ENCODE assay signal across 10 cellular contexts in genomic region chr21:38171723-38172344, GRCh38.
DNase-seq lines count a peak whose midpoint lies in the region; ATAC-seq and TF ChIP-seq lines count a peak whose summit lies in the region.
"Had no signal": no experiment of that assay in that cellular context is flagged by ENCODE, and none has a peak within 500 bp of the region (broad histone marks: within the 10 kb centered on the region; RNA-seq: fewer than 3 reads in every experiment).

No MANE protein-coding gene starts in this region.

- no peak overlapping the region for H3K4me3 ChIP-seq in body of pancreas
- no peak overlapping the region for H3K4me3 ChIP-seq in coronary artery
- H3K4me3 ChIP-seq in thyroid gland (replicated peaks in 1 of 3): no peak overlapping the region
- H3K4me3 ChIP-seq: psoas muscle, tibial artery had no signal

- intact Hi-C loops in Right ventricle myocardium inferior (cut with DNase I) (loop anchor here (2.0 to 5.0 kb wide), 3 partner anchors 45 to 330 kb away; no protein-coding TSS in a partner anchor), cardiac septum (cut with DNase I) (loop anchor here (5.0 kb wide), 1 partner anchor 180 kb away; no protein-coding TSS in a partner anchor), body of pancreas (cut with DNase I) (no loop called here), thyroid gland (cut with DNase I) (no loop called here)

- H3K9me3 ChIP-seq in body of pancreas: no peaks in the 10 kb centered on the region
- H3K9me3 ChIP-seq in thyroid gland: no peaks in the 10 kb centered on the region
- H3K9me3 ChIP-seq: psoas muscle, tibial artery had no signal

- peak; percentile 16 for ATAC-seq in Right ventricle myocardium inferior
- peak; percentile 86 for ATAC-seq in body of pancreas
- no peak for ATAC-seq in GM19023 (IDR thresholded peaks at IDR 0.05; ENCODE audit: unreplicated experiment)
- ATAC-seq: psoas muscle had no signal

- TF ChIP-seq CTCF in body of pancreas (IDR thresholded peaks at IDR 0.05) (no peak), coronary artery (IDR thresholded peaks at IDR 0.05) (no peak), thyroid gland (IDR thresholded peaks at IDR 0.05) (no peak)

- TF ChIP-seq POLR2A in body of pancreas (IDR thresholded peaks at IDR 0.05) (no peak), thyroid gland (IDR thresholded peaks at IDR 0.05) (no peak)

- 52 to 60% methylated on average over 10 to 12 of the region's 12 CpGs for WGBS in body of pancreas, 2 donors
- 74 to 75% methylated on average over 11 to 12 of the region's 12 CpGs for WGBS in thyroid gland, 2 donors

- H3K36me3 ChIP-seq in body of pancreas (replicated peaks in 1 of 2; ENCODE audit: insufficient read depth in 1 of 2, low read depth in 2 of 2) (no peaks in the 10 kb centered on the region), thyroid gland (no peaks in the 10 kb centered on the region)
- H3K36me3 ChIP-seq: tibial artery had no signal

- H3K27me3 ChIP-seq in body of pancreas: no peaks in the 10 kb centered on the region
- no peaks in the 10 kb centered on the region for H3K27me3 ChIP-seq in thyroid gland
- H3K27me3 ChIP-seq: tibial artery had no signal

- no peak for DNase-seq in Right ventricle myocardium inferior (ENCODE audit: missing footprints)
- DNase-seq in cardiac septum (ENCODE audit: low spot score): no peak
- DNase-seq in body of pancreas: peak in 2 of 4 donors; percentile 22 to 45
- peak; percentile 98 for DNase-seq in islet precursor cell
- no peak for DNase-seq in coronary artery (ENCODE audit: low spot score)
- DNase-seq in thyroid gland: no peak
- DNase-seq in NCI-H524 treated with DMSO at 0.1 percent for 48 hours (lab: John Stamatoyannopoulos, UW): no peak
- DNase-seq: psoas muscle, tibial artery had no signal

- H3K27ac ChIP-seq in body of pancreas: peak overlapping the region; percentile 21 to 71 (median 54)
- no peak overlapping the region for H3K27ac ChIP-seq in coronary artery
- H3K27ac ChIP-seq in thyroid gland: no peak overlapping the region
- H3K27ac ChIP-seq: psoas muscle, tibial artery had no signal

- H3K4me1 ChIP-seq in body of pancreas: peaks cover 22% of the 10 kb centered on the region
- peaks cover 0 to 11% of the 10 kb centered on the region in 2 donors for H3K4me1 ChIP-seq in thyroid gland
- H3K4me1 ChIP-seq: psoas muscle had no signal

Comparison
In these comparisons a context has a peak if more than half of its experiments do, and no peak if none do; other contexts are left out.
1. H3K27ac ChIP-seq: peak in body of pancreas (4 of 4); none in coronary artery (0 of 2) and thyroid gland (0 of 3).
2. intact Hi-C loops: an anchor here in Right ventricle myocardium inferior (2.0 to 5.0 kb wide) and cardiac septum (5.0 kb wide); none called in body of pancreas and thyroid gland.